Comparison of ENCODE assay signal across 25 cellular contexts in the genomic region with DNA sequence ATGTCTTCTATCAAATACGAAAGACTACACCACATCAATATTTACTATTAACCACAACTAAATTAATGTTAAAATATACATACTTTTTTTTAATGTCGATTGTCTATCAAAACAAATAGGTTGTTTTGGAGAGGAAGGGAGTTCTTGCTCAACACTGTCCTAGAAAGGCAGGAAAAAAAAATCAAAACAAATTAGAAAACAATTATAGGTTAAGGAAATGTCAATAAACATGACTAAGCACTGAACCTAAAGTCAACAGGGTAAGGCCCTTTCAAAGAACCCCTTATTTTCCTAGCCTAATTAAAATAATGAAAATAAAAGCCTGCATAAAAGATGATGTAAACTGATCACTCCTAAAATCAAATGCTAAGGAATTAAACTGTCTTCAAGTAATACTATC.
"Had no signal": no experiment of that assay in that cellular context is flagged by ENCODE, and none has a peak within 500 bp of the region (broad histone marks: within the 10 kb centered on the region; RNA-seq: fewer than 3 reads in every experiment).

No MANE protein-coding gene starts in this region.

- H3K27me3 ChIP-seq: body of pancreas, foreskin keratinocyte, neural progenitor cell, stomach, suprapubic skin, tibial nerve had no signal

- ATAC-seq: activated CD8-positive, alpha-beta memory T cell treated with anti-CD3 and anti-CD28 coated beads, Interleukin-2, amount 10 ng/mL, durations not matched to agents 7 days and 5 days; activated CD8-positive, alpha-beta T cell treated with anti-CD3 and anti-CD28 coated beads for 36 hours; body of pancreas; foreskin keratinocyte; left lobe of liver; naive thymus-derived CD8-positive, alpha-beta T cell; sciatic nerve; stimulated activated effector memory CD8-positive, alpha-beta T cell treated with anti-CD3 and anti-CD28 coated beads, Interleukin-12 subunit alpha, Interleukin-12 subunit beta, amount 100 ng/mL, for 72 hours had no signal

- H3K4me3 ChIP-seq: body of pancreas, neural progenitor cell, stomach, suprapubic skin, tibial nerve had no signal

- H3K9me3 ChIP-seq: body of pancreas, stomach, suprapubic skin, tibial nerve had no signal

- H3K4me2 ChIP-seq: neural progenitor cell had no signal

- H3K27ac ChIP-seq: body of pancreas, foreskin keratinocyte, neural progenitor cell, stomach, suprapubic skin, tibial nerve, WERI-Rb-1 had no signal

- DNase-seq: activated CD4-positive, alpha-beta T cell treated with anti-CD3 and anti-CD28 coated beads, Interleukin-2, amount 10 ng/mL, durations not matched to agents 7 days and 5 days; activated CD4-positive, CD25-positive, alpha-beta regulatory T cell treated with anti-CD3 and anti-CD28 coated beads, Interleukin-2, amount 50 U/mL, for 72 hours; activated CD8-positive, alpha-beta memory T cell treated with anti-CD3 and anti-CD28 coated beads, Interleukin-2, amount 10 ng/mL, durations not matched to agents 7 days and 5 days; activated CD8-positive, alpha-beta T cell treated with anti-CD3 and anti-CD28 coated beads for 36 hours; activated gamma-delta T cell treated with Interleukin-2 at 50 U/mL for 16 hours; activated T-cell treated with anti-CD3 and anti-CD28 coated beads for 4 hours; anterior cingulate cortex; body of pancreas; caudate nucleus; effector CD8-positive, alpha-beta T cell; foreskin keratinocyte; immature natural killer cell; naive thymus-derived CD8-positive, alpha-beta T cell; posterior cingulate gyrus; small intestine; stimulated activated CD4-positive, alpha-beta T cell treated with anti-CD3 and anti-CD28 coated beads, Interleukin-2, amount 100 ng/mL, for 24 hours; stomach; WERI-Rb-1 had no signal

- H2AFZ ChIP-seq: neural progenitor cell had no signal

- H3K36me3 ChIP-seq: suprapubic skin, tibial nerve had no signal

- FAIRE-seq: small intestine, urothelium cell line had no signal

- H3K9ac ChIP-seq: neural progenitor cell had no signal
